In the genomic region with DNA sequence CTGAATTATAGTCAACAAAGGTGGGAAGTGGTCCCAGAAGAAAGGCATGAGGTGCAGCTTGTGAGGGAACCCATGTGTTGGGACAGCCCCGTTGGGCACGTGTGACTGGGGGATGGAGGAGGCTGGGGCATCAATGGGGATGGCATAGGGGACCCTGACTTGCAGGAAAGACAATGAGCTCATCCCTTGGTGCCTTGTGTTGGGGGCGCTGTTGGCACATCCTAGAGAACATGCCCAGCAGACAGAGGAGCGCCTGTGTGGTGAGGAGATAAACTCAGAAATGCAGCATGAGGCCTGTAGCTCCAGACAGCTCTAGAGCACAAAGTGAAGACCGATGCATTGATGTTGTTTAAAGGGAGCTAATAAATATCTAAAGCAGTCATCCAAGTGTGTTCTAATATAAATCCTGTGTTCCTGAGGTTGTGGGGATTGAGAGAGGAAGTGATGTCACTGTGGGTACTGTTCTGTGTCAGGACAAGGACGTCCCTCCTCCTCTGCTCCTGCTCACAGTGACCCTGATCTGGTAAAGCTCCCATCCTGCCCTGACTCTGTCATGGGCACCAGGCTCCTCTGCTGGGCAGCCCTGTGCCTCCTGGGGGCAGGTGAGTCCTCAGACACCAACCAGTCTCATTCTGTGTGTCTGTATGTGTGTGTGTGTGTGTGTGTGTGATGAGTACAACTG, we compare ENCODE assay signal across 10 cellular contexts.
DNase-seq lines count a peak whose midpoint lies in the region; ATAC-seq and TF ChIP-seq lines count a peak whose summit lies in the region.
"Had no signal": no experiment of that assay in that cellular context is flagged by ENCODE, and none has a peak within 500 bp of the region (broad histone marks: within the 10 kb centered on the region; RNA-seq: fewer than 3 reads in every experiment).

No MANE protein-coding gene starts in this region.

- peaks cover 19% of the 10 kb centered on the region for H3K4me1 Mint-ChIP-seq in WTC11

- peak overlapping the region; percentile 87 for H2AFZ ChIP-seq in osteoblast (ENCODE audit: low read length)

- H3K79me2 ChIP-seq in osteoblast (ENCODE audit: insufficient read depth, low read length): no peaks in the 10 kb centered on the region

- peaks cover 17% of the 10 kb centered on the region for H3K4me1 ChIP-seq in osteoblast (ENCODE audit: insufficient read depth, low read length)
- no peaks in the 10 kb centered on the region for H3K4me1 ChIP-seq in ascending aorta

- ATAC-seq in GM18505 (IDR thresholded peaks at IDR 0.05; ENCODE audit: unreplicated experiment): peak; percentile 15
- peak; percentile 33 for ATAC-seq in HG02870 (IDR thresholded peaks at IDR 0.05; ENCODE audit: unreplicated experiment)
- ATAC-seq in WTC11: peak; percentile 21; the same call in 1 of the 2 replicates
- ATAC-seq in HG03457 (IDR thresholded peaks at IDR 0.05; ENCODE audit: unreplicated experiment): no peak
- ATAC-seq in GM18519 (IDR thresholded peaks at IDR 0.05; ENCODE audit: low FRiP score, unreplicated experiment): no peak
- ATAC-seq: K562 had no signal

- no peak for TF ChIP-seq POLR2A in GM18505 (IDR thresholded peaks at IDR 0.05; ENCODE audit: borderline replicate concordance, extremely low read depth, insufficient read depth, insufficient read length)

- peak overlapping the region; percentile 68 for H3K27ac ChIP-seq in osteoblast (ENCODE audit: low read depth, low read length)
- no peak overlapping the region for H3K27ac ChIP-seq in ascending aorta

- intact Hi-C loops in ascending aorta (cut with DNase I): no loop called here

- POLR2A ChIA-PET in WTC11 (lab: Charles Lee): no interaction called here
- POLR2A ChIA-PET in GM10248 (lab: Yijun Ruan, JAX): no interaction called here

- H3K4me3 ChIP-seq in osteoblast (ENCODE audit: insufficient read depth, low read length) (peak overlapping the region; percentile 19), ascending aorta (no peak overlapping the region)
- H3K4me3 ChIP-seq: K562, lung had no signal

- H3K9me3 ChIP-seq in osteoblast (ENCODE audit: low read depth, low read length): no peaks in the 10 kb centered on the region
- H3K9me3 ChIP-seq in ascending aorta: no peaks in the 10 kb centered on the region

- H3K4me2 ChIP-seq in osteoblast (ENCODE audit: insufficient read depth, low read length): peak overlapping the region; percentile 61

- no peaks in the 10 kb centered on the region for H4K20me1 ChIP-seq in osteoblast (ENCODE audit: insufficient read depth, low read length)

- no peaks in the 10 kb centered on the region for H3K9me3 Mint-ChIP-seq in WTC11

- H3K36me3 ChIP-seq in osteoblast (ENCODE audit: insufficient read depth, low read length) (no peaks in the 10 kb centered on the region), ascending aorta (no peaks in the 10 kb centered on the region)

- H3K27me3 Mint-ChIP-seq in WTC11 (ENCODE audit: low read depth): peaks cover 7% of the 10 kb centered on the region

- TF ChIP-seq CTCF in WTC11 (IDR thresholded peaks at IDR 0.05) (no peak), osteoblast (IDR thresholded peaks at IDR 0.05; ENCODE audit: extremely low read depth, low read depth, low read length) (no peak), GM10248 (IDR thresholded peaks at IDR 0.05; ENCODE audit: control extremely low read depth, extremely low read depth, low read depth, missing control alignments) (no peak), ascending aorta (IDR thresholded peaks at IDR 0.05) (no peak)

- H3K36me3 Mint-ChIP-seq in WTC11: no peaks in the 10 kb centered on the region

- DNase-seq in WTC11 (ENCODE audit: low spot score): no peak
- DNase-seq in osteoblast (ENCODE audit: insufficient read length, low spot score, missing footprints): no peak
- no peak for DNase-seq in GM10248 (ENCODE audit: extremely low spot score)
- no peak for DNase-seq in ascending aorta (ENCODE audit: low spot score in 2 of 2)

- no peak overlapping the region for H3K4me3 Mint-ChIP-seq in WTC11

- CTCF ChIA-PET in WTC11 (lab: Charles Lee): interaction anchor here (0.6 to 4.5 kb wide), 10 partner anchors 8 to 514 kb away, joined by 3 to 33 read pairs (median 6); no protein-coding TSS in a partner anchor
- CTCF ChIA-PET in GM10248 (lab: Yijun Ruan, JAX): interaction anchor here (0.8 to 4.2 kb wide), 11 partner anchors 8 to 99 kb away, joined by 3 to 23 read pairs (median 9); no protein-coding TSS in a partner anchor

- H3K27ac Mint-ChIP-seq in WTC11: no peak overlapping the region

- no peaks in the 10 kb centered on the region for H3K27me3 ChIP-seq in osteoblast (ENCODE audit: insufficient read depth, low read length)
- H3K27me3 ChIP-seq in ascending aorta: no peaks in the 10 kb centered on the region

TF ChIP-seq in WTC11, 78 proteins besides CTCF, POLR2A, EP300 and RAD21:
- TF ChIP-seq CDX4 (CRISPR knock-in tag; IDR thresholded peaks at IDR 0.05; ENCODE audit: borderline replicate concordance) (no peak), ZNF121 (CRISPR knock-in tag; IDR thresholded peaks at IDR 0.05) (no peak)

Comparison
In these comparisons a context has a peak if more than half of its experiments do, and no peak if none do; other contexts are left out.
1. ATAC-seq: peak in GM18505 (single experiment), HG02870 (single experiment) and WTC11 (single experiment); none in HG03457 (single experiment) and GM18519 (single experiment).